ENCODE assay signal across 9 cellular contexts in the genomic region with DNA sequence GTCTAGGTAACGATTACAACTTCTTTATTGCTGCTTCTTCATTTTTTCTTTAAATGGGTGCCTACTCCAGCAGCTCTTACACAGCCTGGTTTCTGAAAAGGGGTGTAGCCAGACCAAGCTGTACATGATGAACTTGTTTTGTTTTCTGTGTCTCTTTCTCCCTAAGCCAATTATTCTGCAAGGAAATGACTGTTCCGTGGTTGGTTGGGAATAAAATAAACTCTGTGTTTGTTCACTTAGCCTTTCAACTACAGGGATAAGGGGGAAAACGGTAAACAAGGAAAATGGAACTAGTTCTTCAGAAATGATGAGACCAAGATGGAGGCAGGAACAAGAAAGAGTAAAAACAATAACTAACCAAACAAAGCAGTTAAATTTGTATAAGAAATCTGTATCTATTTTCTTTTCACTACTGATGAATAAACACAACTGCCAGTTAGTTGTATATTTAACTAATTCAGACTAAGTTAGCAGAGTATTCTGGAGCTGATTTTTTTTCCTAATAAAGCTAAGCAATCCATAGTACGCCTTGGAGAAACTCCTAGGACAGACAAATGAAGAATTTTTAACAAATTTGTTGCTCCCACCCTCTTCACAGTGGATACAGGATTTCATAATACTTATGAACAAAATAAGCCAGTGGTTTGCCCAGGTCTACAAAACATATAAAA. TPM values are rescaled to one million over a fixed set of nuclear protein-coding genes. Genes with fewer than 3 reads are reported as not detected.
DNase-seq lines count a peak whose midpoint lies in the region; ATAC-seq lines count a peak whose summit lies in the region.
"Had no signal": no experiment of that assay in that cellular context is flagged by ENCODE, and none has a peak within 500 bp of the region (broad histone marks: within the 10 kb centered on the region; RNA-seq: fewer than 3 reads in every experiment).

Gene ABCA6, minus strand, starts transcription at position 94 of the 671 bp plus-strand sequence. CDS start 1,192 bp downstream, outside the sequence.

- DNase-seq in LHCN-M2 (ENCODE audit: low read depth) (peak; percentile 31), dermis blood vessel endothelial cell (peak; percentile 72), medulla oblongata (ENCODE audit: extremely low spot score) (peak; percentile 73), kidney glomerular epithelial cell (lab: John Stamatoyannopoulos, UW) (no peak)
- DNase-seq in activated CD4-positive, alpha-beta T cell treated with anti-CD3 and anti-CD28 coated beads for 1 hour, result no peak
- DNase-seq: NCI-H1436 had no signal

- peak within 1 kb of the TSS; percentile 67 for H3K27ac ChIP-seq in temporal lobe (ENCODE audit: low read depth, low read length)

- no peak for ATAC-seq in HG03442 (IDR thresholded peaks at IDR 0.05; ENCODE audit: unreplicated experiment)
- no peak for ATAC-seq in GM18870 (IDR thresholded peaks at IDR 0.05; ENCODE audit: unreplicated experiment)

RNA-seq across cellular contexts. Expression of gene ABCA6, which starts in this region (rescaled TPM):
- total RNA-seq in LHCN-M2 (2014; rRNA removed) (0.17 and 0.38 TPM in 2 replicates), dermis blood vessel endothelial cell (15.7 and 39.6 TPM in 2 replicates), temporal lobe (1.7 TPM)
- polyA plus RNA-seq in LHCN-M2 (2012), result not detected

Comparison
In these comparisons a context has a peak if more than half of its experiments do, and no peak if none do; other contexts are left out.
1. Peak in DNase-seq in LHCN-M2; RNA of the gene not detected or under 1 TPM.
2. DNase-seq: peak in dermis blood vessel endothelial cell (single experiment) and medulla oblongata (single experiment); none in kidney glomerular epithelial cell (single experiment) and activated CD4-positive, alpha-beta T cell treated with anti-CD3 and anti-CD28 coated beads for 1 hour (single experiment).